Comparison of ENCODE assay signal across 8 cellular contexts in the genomic region with DNA sequence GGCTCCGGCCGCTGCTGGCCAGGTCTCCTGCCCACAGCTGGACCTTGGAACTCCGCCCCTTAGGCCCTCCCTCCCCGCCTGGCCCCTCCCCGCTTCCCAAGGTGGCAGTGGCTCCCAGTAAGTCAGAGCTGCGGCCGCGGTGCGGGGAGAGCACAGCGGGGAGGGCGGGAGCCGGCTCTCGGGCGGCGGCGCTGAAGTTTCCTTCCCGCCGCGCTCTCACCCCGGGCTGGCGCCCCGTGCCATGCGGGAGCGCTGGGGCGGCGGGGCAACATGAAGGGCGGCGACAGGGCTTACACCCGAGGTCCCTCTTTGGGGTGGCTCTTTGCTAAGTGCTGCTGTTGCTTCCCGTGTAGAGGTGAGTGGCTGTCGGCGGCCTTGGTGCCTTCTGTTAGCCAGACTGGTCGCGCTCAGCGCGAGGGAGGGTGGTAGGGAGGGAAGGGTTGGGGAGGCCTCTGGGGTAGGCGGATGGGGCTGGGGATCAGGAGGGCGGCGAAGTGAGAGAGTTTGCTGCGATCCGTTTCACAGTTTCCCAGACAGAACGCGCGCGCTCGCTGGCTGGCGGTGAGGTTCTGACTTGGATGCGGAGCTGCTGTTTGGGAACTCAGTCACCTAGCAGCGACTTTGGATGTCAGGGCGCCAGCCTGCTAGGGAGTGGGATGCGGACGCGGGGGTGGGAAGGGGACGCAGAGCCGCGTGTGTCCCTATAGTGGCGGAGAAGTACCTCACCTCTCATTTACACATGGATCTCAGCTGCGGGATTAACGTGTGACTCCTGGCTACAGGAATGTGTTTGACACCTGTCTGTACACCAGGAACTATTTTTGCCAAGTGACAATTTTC.
A peak's percentile ranks its signal among the peaks of the same experiment; 100 is the strongest.
DNase-seq lines count a peak whose midpoint lies in the region; ATAC-seq, FAIRE-seq and TF ChIP-seq lines count a peak whose summit lies in the region.

No MANE protein-coding gene starts in this region.

- H3K9me3 ChIP-seq in neural progenitor cell (ENCODE audit: low read depth) (no peaks in the 10 kb centered on the region), upper lobe of right lung (no peaks in the 10 kb centered on the region)

- DNase-seq in DMS53 (lab: John Stamatoyannopoulos, UW) (peak; percentile 81), NCI-H1105 treated with DMSO at 0.1 percent for 48 hours (lab: John Stamatoyannopoulos, UW) (peak; percentile 62), germinal center (ENCODE audit: low spot score) (peak; percentile 10), neural progenitor cell (ENCODE audit: low spot score) (peak; percentile 90), upper lobe of right lung (peak; percentile 91), H54 (ENCODE audit: insufficient read length, low spot score) (no peak)
- DNase-seq in activated T-cell treated with anti-CD3 and anti-CD28 coated beads, Interleukin-2, amount 50 U/mL, for 72 hours, result peak; percentile 19 to 29

- H3K79me2 ChIP-seq in neural progenitor cell (ENCODE audit: low read depth), result no peaks in the 10 kb centered on the region

- H3K4me1 ChIP-seq in neural progenitor cell, result peaks cover 24% of the 10 kb centered on the region
- H3K4me1 ChIP-seq in upper lobe of right lung, result peaks cover 9% of the 10 kb centered on the region

- H3K36me3 Mint-ChIP-seq in activated T-cell treated with anti-CD3 and anti-CD28 coated beads, Interleukin-2, amount 50 U/mL, for 72 hours (ENCODE audit: insufficient read depth in 2 of 2), result peaks cover 0 to 1% of the 10 kb centered on the region in 2 donors
- peaks cover 3% of the 10 kb centered on the region for H3K36me3 Mint-ChIP-seq in neural progenitor cell

- no peaks in the 10 kb centered on the region for H3K36me3 ChIP-seq in neural progenitor cell
- no peaks in the 10 kb centered on the region for H3K36me3 ChIP-seq in upper lobe of right lung

- H3K4me2 ChIP-seq in neural progenitor cell, result peak overlapping the region; percentile 85

- H3K4me3 ChIP-seq in neural progenitor cell (peak overlapping the region; percentile 55), upper lobe of right lung (peak overlapping the region; percentile 51)

- H3K27me3 ChIP-seq in neural progenitor cell (peaks cover 67% of the 10 kb centered on the region), upper lobe of right lung (no peaks in the 10 kb centered on the region)

- H3K27ac Mint-ChIP-seq in activated T-cell treated with anti-CD3 and anti-CD28 coated beads, Interleukin-2, amount 50 U/mL, for 72 hours, result peak overlapping the region; percentile 28
- H3K27ac Mint-ChIP-seq in neural progenitor cell, result no peak overlapping the region

- H3F3A ChIP-seq in neural progenitor cell (ENCODE audit: low read depth), result peaks cover 25% of the 10 kb centered on the region

- H3K27me3 Mint-ChIP-seq in activated T-cell treated with anti-CD3 and anti-CD28 coated beads, Interleukin-2, amount 50 U/mL, for 72 hours (ENCODE audit: low read depth), result peaks cover 62% of the 10 kb centered on the region
- peaks cover 21% of the 10 kb centered on the region for H3K27me3 Mint-ChIP-seq in neural progenitor cell (ENCODE audit: insufficient read depth, low read depth)

- FAIRE-seq in H54 (lab: Jason Lieb, UNC), result no peak

- H3K9me3 Mint-ChIP-seq in activated T-cell treated with anti-CD3 and anti-CD28 coated beads, Interleukin-2, amount 50 U/mL, for 72 hours, result no peaks in the 10 kb centered on the region
- H3K9me3 Mint-ChIP-seq in neural progenitor cell, result no peaks in the 10 kb centered on the region

- no peak overlapping the region for H3K9ac ChIP-seq in neural progenitor cell

- no peak for TF ChIP-seq POLR2A in H54 (IDR thresholded peaks at IDR 0.05; ENCODE audit: low read depth, low read length)

- no peak for TF ChIP-seq CTCF in neural progenitor cell (IDR thresholded peaks at IDR 0.05)
- no peak for TF ChIP-seq CTCF in upper lobe of right lung (IDR thresholded peaks at IDR 0.05)

- peaks cover 23% of the 10 kb centered on the region for H3K4me1 Mint-ChIP-seq in activated T-cell treated with anti-CD3 and anti-CD28 coated beads, Interleukin-2, amount 50 U/mL, for 72 hours (ENCODE audit: low read depth)
- H3K4me1 Mint-ChIP-seq in neural progenitor cell, result peaks cover 35% of the 10 kb centered on the region

- ATAC-seq in activated T-cell treated with anti-CD3 and anti-CD28 coated beads, Interleukin-2, amount 50 U/mL, for 72 hours (replicated peaks in 1 of 2), result peak; percentile 64 to 74
- ATAC-seq in upper lobe of right lung (peak; percentile 94), HG02571 (IDR thresholded peaks at IDR 0.05; ENCODE audit: unreplicated experiment) (no peak)

- H4K20me1 ChIP-seq in neural progenitor cell (ENCODE audit: low read depth), result peaks cover 29% of the 10 kb centered on the region

- peak overlapping the region; percentile 63 for H2AFZ ChIP-seq in neural progenitor cell (replicated peaks)

- H3K27ac ChIP-seq in neural progenitor cell (no peak overlapping the region), upper lobe of right lung (no peak overlapping the region)

- intact Hi-C loops in upper lobe of right lung (cut with DNase I), result no loop called here

- peak overlapping the region; percentile 79 to 85 for H3K4me3 Mint-ChIP-seq in activated T-cell treated with anti-CD3 and anti-CD28 coated beads, Interleukin-2, amount 50 U/mL, for 72 hours
- peak overlapping the region; percentile 88 for H3K4me3 Mint-ChIP-seq in neural progenitor cell
